ENCODE assay signal across 9 cellular contexts in the genomic region with DNA sequence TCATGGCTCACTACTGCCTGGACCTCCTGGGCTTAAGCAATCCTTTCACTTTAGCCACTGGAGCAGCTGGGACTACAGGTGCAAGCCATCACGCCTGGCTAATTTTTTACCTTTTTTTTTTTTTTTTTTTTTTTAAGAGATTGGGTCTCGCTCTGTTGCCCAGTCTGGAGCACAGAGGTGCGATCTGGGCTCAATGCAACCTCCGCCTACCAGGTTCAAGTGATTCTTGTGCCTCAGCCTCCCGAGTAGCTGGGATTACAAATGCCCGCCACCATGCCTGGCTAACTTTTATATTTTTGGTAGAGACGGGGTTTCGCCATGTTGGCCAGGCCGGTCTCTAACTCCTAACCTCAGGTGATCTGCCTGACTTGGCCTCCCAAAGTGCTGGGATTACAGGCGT.
"Had no signal": no experiment of that assay in that cellular context is flagged by ENCODE, and none has a peak within 500 bp of the region (broad histone marks: within the 10 kb centered on the region; RNA-seq: fewer than 3 reads in every experiment).

No MANE protein-coding gene starts in this region.

- H3K4me2 ChIP-seq: GM23338, KMS-11 had no signal

- H3K9ac ChIP-seq: KMS-11 had no signal

- DNase-seq: H9, HCEC 1CT, HFFc6, IMR-90, KBM-7 had no signal

- H3K27ac ChIP-seq: HL-60, KMS-11 had no signal

- FAIRE-seq: H1 had no signal

- ATAC-seq: GM23338 had no signal

- H2AFZ ChIP-seq: GM23338 had no signal

- H3K4me3 ChIP-seq: GM23338 had no signal
